ENCODE assay signal across 8 cellular contexts in the genomic region with DNA sequence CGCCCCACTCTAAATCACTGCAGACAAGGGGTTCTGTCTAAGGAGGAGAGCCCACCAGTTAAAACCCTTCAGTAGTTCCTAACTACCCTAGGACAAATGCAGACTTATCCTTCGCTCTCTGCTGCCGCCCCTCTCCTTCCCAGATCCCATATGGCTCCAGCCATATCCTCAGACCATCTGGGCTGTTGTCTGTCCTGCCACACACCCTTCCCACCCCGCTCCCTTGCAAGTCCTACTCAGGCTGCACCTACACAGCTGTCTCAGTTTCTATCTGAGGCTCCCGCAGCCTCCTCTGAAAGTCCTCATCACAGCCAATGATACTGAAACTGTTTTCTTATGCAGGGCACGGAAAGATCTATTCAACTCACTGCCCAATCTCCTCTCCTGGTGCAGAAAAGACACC. TPM values are rescaled to one million over a fixed set of nuclear protein-coding genes. Genes with fewer than 3 reads are reported as not detected.
DNase-seq lines count a peak whose midpoint lies in the region; ATAC-seq and TF ChIP-seq lines count a peak whose summit lies in the region.

No MANE protein-coding gene starts in this region.

- H3K4me3 ChIP-seq in CD4-positive, alpha-beta memory T cell (ENCODE audit: low read length in 2 of 2) = peak overlapping the region in 1 of 2 donors; percentile 14
- H3K4me3 ChIP-seq in HUES6 (ENCODE audit: low read depth, low read length) (peak overlapping the region; percentile 90), tibial artery (no peak overlapping the region)
- peak overlapping the region; percentile 88 for H3K4me3 ChIP-seq in effector memory CD4-positive, alpha-beta T cell (ENCODE audit: insufficient read depth, low read depth, low read length, poor library complexity, severe bottlenecking)

- DNase-seq in CD4-positive, alpha-beta memory T cell = no peak
- no peak for DNase-seq in effector memory CD4-positive, alpha-beta T cell
- DNase-seq in tibial artery (no peak), pons (ENCODE audit: low spot score) (no peak), NOMO-1 treated with dmso at 0.1 percent for 144 hours (lab: John Stamatoyannopoulos, UW; ENCODE audit: unreplicated experiment) (no peak)

- peaks cover 20% of the 10 kb centered on the region for H3K4me1 ChIP-seq in CD4-positive, alpha-beta memory T cell (ENCODE audit: insufficient read depth, low read length)
- peaks cover 7% of the 10 kb centered on the region; the same call in 1 of the 2 replicates for H3K4me1 ChIP-seq in HUES6 (ENCODE audit: control insufficient read depth, insufficient read depth, low read length)
- peaks cover 10% of the 10 kb centered on the region for H3K4me1 ChIP-seq in effector memory CD4-positive, alpha-beta T cell (ENCODE audit: control insufficient read depth, insufficient read depth, low read length, poor library complexity, severe bottlenecking)
- peaks cover 0 to 27% (median 17%) of the 10 kb centered on the region in 4 donors for H3K4me1 ChIP-seq in tibial artery

- H3K36me3 Mint-ChIP-seq in CD4-positive, alpha-beta memory T cell = peaks cover 3 to 17% of the 10 kb centered on the region in 2 donors

- no peak for TF ChIP-seq CTCF in tibial artery (IDR thresholded peaks at IDR 0.05)

- peaks cover 6% of the 10 kb centered on the region for H3K36me3 ChIP-seq in CD4-positive, alpha-beta memory T cell (ENCODE audit: insufficient read depth, low read length)
- H3K36me3 ChIP-seq in HUES6 (ENCODE audit: control insufficient read depth, insufficient read depth, low read length) = peaks cover 32% of the 10 kb centered on the region
- peaks cover 21% of the 10 kb centered on the region for H3K36me3 ChIP-seq in effector memory CD4-positive, alpha-beta T cell (ENCODE audit: control insufficient read depth, insufficient read depth, low read length)
- peaks cover 19 to 30% (median 30%) of the 10 kb centered on the region in 3 donors for H3K36me3 ChIP-seq in tibial artery

- peaks cover 8 to 23% (median 15%) of the 10 kb centered on the region in 4 donors for H3K4me1 Mint-ChIP-seq in CD4-positive, alpha-beta memory T cell

- CTCF ChIA-PET in CD4-positive, alpha-beta memory T cell (lab: Charles Lee; ENCODE audit: partially characterized antibody) = interaction anchor here (1.1 kb wide), 1 partner anchor 35 kb away, joined by 4 read pairs; no protein-coding TSS in a partner anchor

- intact Hi-C loops in CD4-positive, alpha-beta memory T cell (cut with micrococcal nuclease) = no loop called here
- intact Hi-C loops in tibial artery (cut with DNase I; ENCODE audit: low total_unique reads) = no loop called here

- peak; percentile 49 for ATAC-seq in GM19452 (IDR thresholded peaks at IDR 0.05; ENCODE audit: unreplicated experiment)
- ATAC-seq in esophagus mucosa = no peak

- H3K27me3 Mint-ChIP-seq in CD4-positive, alpha-beta memory T cell = no peaks in the 10 kb centered on the region

- peak overlapping the region in 6 of 7 donors; percentile 48 to 94 (median 85) for H3K27ac Mint-ChIP-seq in CD4-positive, alpha-beta memory T cell

- H3K9me3 Mint-ChIP-seq in CD4-positive, alpha-beta memory T cell = no peaks in the 10 kb centered on the region

- H3K27me3 ChIP-seq in CD4-positive, alpha-beta memory T cell (ENCODE audit: insufficient read depth, low read length) = no peaks in the 10 kb centered on the region
- H3K27me3 ChIP-seq in HUES6 (ENCODE audit: control insufficient read depth, insufficient read depth, low read length) (no peaks in the 10 kb centered on the region), tibial artery (no peaks in the 10 kb centered on the region)
- no peaks in the 10 kb centered on the region for H3K27me3 ChIP-seq in effector memory CD4-positive, alpha-beta T cell (replicated peaks; ENCODE audit: control insufficient read depth, insufficient read depth, low read length, poor library complexity, severe bottlenecking)

- POLR2A ChIA-PET in CD4-positive, alpha-beta memory T cell (lab: Charles Lee; ENCODE audit: partially characterized antibody) = interaction anchor here (0.5 to 3.0 kb wide), 6 partner anchors 10 to 94 kb away, joined by 3 to 15 read pairs (median 3); a partner anchor contains a TSS

- no peak overlapping the region for H3K27ac ChIP-seq in CD4-positive, alpha-beta memory T cell (ENCODE audit: low read depth, low read length)
- H3K27ac ChIP-seq in HUES6 (ENCODE audit: low read depth, low read length) (no peak overlapping the region), tibial artery (peak overlapping the region; percentile 94 to 98)
- H3K27ac ChIP-seq in effector memory CD4-positive, alpha-beta T cell (ENCODE audit: insufficient read depth, low read length, poor library complexity, severe bottlenecking) = no peak overlapping the region

- no peaks in the 10 kb centered on the region for H3K9me3 ChIP-seq in CD4-positive, alpha-beta memory T cell (ENCODE audit: control insufficient read depth in 1 of 2, low read length in 2 of 2)
- peaks cover 3% of the 10 kb centered on the region; the same call in 1 of the 2 replicates for H3K9me3 ChIP-seq in HUES6 (ENCODE audit: control insufficient read depth, insufficient read depth, low read depth, low read length)
- no peaks in the 10 kb centered on the region for H3K9me3 ChIP-seq in effector memory CD4-positive, alpha-beta T cell (ENCODE audit: control insufficient read depth, low read length)
- H3K9me3 ChIP-seq in tibial artery = no peaks in the 10 kb centered on the region

- no peak overlapping the region for H3K9ac ChIP-seq in HUES6 (ENCODE audit: low read length)

- peak overlapping the region; percentile 83 to 90 (median 87) for H3K4me3 Mint-ChIP-seq in CD4-positive, alpha-beta memory T cell

RNA-seq across cellular contexts. Expression of a gene that starts 0.7 kb away (rescaled TPM):
- 10 to 100 TPM; 17.0 to 21.1 TPM for total RNA-seq in CD4-positive, alpha-beta memory T cell
- 10 to 100 TPM; 22.3 to 24.3 TPM for polyA plus RNA-seq in CD4-positive, alpha-beta memory T cell
- 21.5 TPM for total RNA-seq in esophagus mucosa

RNA-seq across cellular contexts. Expression of a gene that starts 10.0 kb away (rescaled TPM):
- 10 to 100 TPM; 90.8 to 94.2 TPM for total RNA-seq in CD4-positive, alpha-beta memory T cell
- polyA plus RNA-seq in CD4-positive, alpha-beta memory T cell = 10 to 100 TPM; 37.5 to 68.8 TPM
- 25.5 TPM for total RNA-seq in esophagus mucosa

RNA-seq across cellular contexts. Expression of a gene that starts 12.9 kb away (rescaled TPM):
- total RNA-seq in CD4-positive, alpha-beta memory T cell = 10 to 100 TPM; 48.9 to 51.3 TPM
- polyA plus RNA-seq in CD4-positive, alpha-beta memory T cell = 100 to 1,000 TPM in 1 of 2 donors, 10 to 100 TPM in 1; 93.7 to 114 TPM
- 22.3 TPM for total RNA-seq in esophagus mucosa

RNA-seq across cellular contexts. Expression of a gene that starts 18.7 kb away (rescaled TPM):
- total RNA-seq in CD4-positive, alpha-beta memory T cell = 10 to 100 TPM; 13.3 to 13.5 TPM
- under 1 TPM; 0.43 to 0.69 TPM for polyA plus RNA-seq in CD4-positive, alpha-beta memory T cell
- total RNA-seq in esophagus mucosa = 0.48 TPM

RNA-seq across cellular contexts. Expression of a gene that starts 28.1 kb away (rescaled TPM):
- not detected for total RNA-seq in CD4-positive, alpha-beta memory T cell
- polyA plus RNA-seq in CD4-positive, alpha-beta memory T cell = under 1 TPM in 1 of 2 donors, not detected in 1; 0.33 TPM
- 59.3 TPM for total RNA-seq in esophagus mucosa

Comparison
In these comparisons a context has a peak if more than half of its experiments do, and no peak if none do; other contexts are left out.
1. H3K27ac ChIP-seq: peak in tibial artery (2 of 2); none in CD4-positive, alpha-beta memory T cell (single experiment), HUES6 (single experiment) and effector memory CD4-positive, alpha-beta T cell (single experiment).
2. H3K4me3 ChIP-seq: peak in HUES6 (single experiment) and effector memory CD4-positive, alpha-beta T cell (single experiment); none in tibial artery (0 of 2).